Comparison of ENCODE assay signal across 8 cellular contexts in the genomic region with DNA sequence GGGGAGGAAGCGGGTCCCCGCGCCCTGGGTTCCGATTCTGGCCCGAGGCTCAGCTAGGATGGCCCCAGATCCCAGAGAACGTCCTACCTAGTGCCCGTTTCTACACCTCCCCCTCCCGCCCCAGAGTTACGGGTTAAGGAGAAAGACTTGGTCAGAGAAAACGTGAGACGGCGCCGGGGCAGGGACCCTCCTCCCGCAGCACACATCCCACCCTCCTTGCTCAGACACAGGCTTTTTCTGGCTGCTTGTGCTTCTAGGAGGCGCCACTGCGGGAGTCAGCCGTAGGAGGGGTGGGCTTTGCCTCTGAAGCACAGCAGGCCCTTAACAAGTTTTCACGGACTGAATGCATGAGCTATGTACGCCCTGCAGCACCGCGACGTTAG.
DNase-seq lines count a peak whose midpoint lies in the region; ATAC-seq lines count a peak whose summit lies in the region.

No MANE protein-coding gene starts in this region.

- H3K36me3 ChIP-seq in subcutaneous abdominal adipose tissue (ENCODE audit: control insufficient read depth in 5 of 5, insufficient read depth in 5 of 5, low read length in 5 of 5), result no peaks in the 10 kb centered on the region

- peaks cover 18% of the 10 kb centered on the region for H3K27me3 Mint-ChIP-seq in activated naive CD4-positive, alpha-beta T cell treated with anti-CD3 and anti-CD28 coated beads for 36 hours (ENCODE audit: low read depth)
- peaks cover 61% of the 10 kb centered on the region for H3K27me3 Mint-ChIP-seq in activated CD4-positive, alpha-beta memory T cell treated with anti-CD3 and anti-CD28 coated beads, Interleukin-2, amount 10 ng/mL, durations not matched to agents 7 days and 5 days

- no peak for DNase-seq in activated naive CD4-positive, alpha-beta T cell treated with anti-CD3 and anti-CD28 coated beads for 36 hours
- no peak for DNase-seq in activated naive CD4-positive, alpha-beta T cell treated with anti-CD3 and anti-CD28 coated beads, Interleukin-2, amount 50 U/mL, for 16 hours
- DNase-seq in activated CD4-positive, alpha-beta memory T cell treated with anti-CD3 and anti-CD28 coated beads, Interleukin-2, amount 10 ng/mL, durations not matched to agents 7 days and 5 days, result no peak
- no peak for DNase-seq in anterior cingulate cortex (lab: John Stamatoyannopoulos, UW)
- no peak for DNase-seq in DMS114 treated with DMSO at 0.1 percent for 48 hours (lab: John Stamatoyannopoulos, UW; ENCODE audit: unreplicated experiment)

- intact Hi-C loops in activated naive CD4-positive, alpha-beta T cell treated with anti-CD3 and anti-CD28 coated beads for 36 hours (cut with micrococcal nuclease), result loop anchor here (1.0 to 5.0 kb wide), 4 partner anchors 31 to 549 kb away; partner anchors contain the start of genes ARF5 and GCC1

- POLR2A ChIA-PET in activated CD4-positive, alpha-beta memory T cell treated with anti-CD3 and anti-CD28 coated beads, Interleukin-2, amount 10 ng/mL, durations not matched to agents 7 days and 5 days (lab: Charles Lee), result no interaction called here

- peaks cover 4% of the 10 kb centered on the region for H3K9me3 Mint-ChIP-seq in activated naive CD4-positive, alpha-beta T cell treated with anti-CD3 and anti-CD28 coated beads for 36 hours
- no peaks in the 10 kb centered on the region for H3K9me3 Mint-ChIP-seq in activated CD4-positive, alpha-beta memory T cell treated with anti-CD3 and anti-CD28 coated beads, Interleukin-2, amount 10 ng/mL, durations not matched to agents 7 days and 5 days

- H3K27me3 ChIP-seq in subcutaneous abdominal adipose tissue (ENCODE audit: control insufficient read depth in 5 of 5, insufficient read depth in 4 of 5, low read length in 5 of 5), result peaks cover 7 to 24% (median 9%) of the 10 kb centered on the region in 5 donors

- H3K4me1 Mint-ChIP-seq in activated naive CD4-positive, alpha-beta T cell treated with anti-CD3 and anti-CD28 coated beads for 36 hours (ENCODE audit: low read depth), result peaks cover 12% of the 10 kb centered on the region
- H3K4me1 Mint-ChIP-seq in activated CD4-positive, alpha-beta memory T cell treated with anti-CD3 and anti-CD28 coated beads, Interleukin-2, amount 10 ng/mL, durations not matched to agents 7 days and 5 days, result peaks cover 13% of the 10 kb centered on the region

- no peaks in the 10 kb centered on the region for H3K36me3 Mint-ChIP-seq in activated naive CD4-positive, alpha-beta T cell treated with anti-CD3 and anti-CD28 coated beads for 36 hours (ENCODE audit: low read depth)
- H3K36me3 Mint-ChIP-seq in activated CD4-positive, alpha-beta memory T cell treated with anti-CD3 and anti-CD28 coated beads, Interleukin-2, amount 10 ng/mL, durations not matched to agents 7 days and 5 days (ENCODE audit: low read depth), result no peaks in the 10 kb centered on the region

- H3K27ac ChIP-seq in subcutaneous abdominal adipose tissue (ENCODE audit: low read depth, low read length), result no peak overlapping the region

- H3K27ac Mint-ChIP-seq in activated naive CD4-positive, alpha-beta T cell treated with anti-CD3 and anti-CD28 coated beads for 36 hours, result no peak overlapping the region
- H3K27ac Mint-ChIP-seq in activated CD4-positive, alpha-beta memory T cell treated with anti-CD3 and anti-CD28 coated beads, Interleukin-2, amount 10 ng/mL, durations not matched to agents 7 days and 5 days, result no peak overlapping the region

- peak overlapping the region; percentile 60 for H3K4me3 Mint-ChIP-seq in activated naive CD4-positive, alpha-beta T cell treated with anti-CD3 and anti-CD28 coated beads for 36 hours
- peak overlapping the region; percentile 56 for H3K4me3 Mint-ChIP-seq in activated CD4-positive, alpha-beta memory T cell treated with anti-CD3 and anti-CD28 coated beads, Interleukin-2, amount 10 ng/mL, durations not matched to agents 7 days and 5 days

- peaks cover 0 to 33% (median 20%) of the 10 kb centered on the region in 5 donors for H3K4me1 ChIP-seq in subcutaneous abdominal adipose tissue (ENCODE audit: control insufficient read depth in 5 of 5, insufficient read depth in 5 of 5, low read length in 5 of 5)

- peak overlapping the region in 4 of 5 donors; percentile 40 to 66 (median 50) for H3K9ac ChIP-seq in subcutaneous abdominal adipose tissue (ENCODE audit: low read length in 5 of 5)

- CTCF ChIA-PET in activated naive CD4-positive, alpha-beta T cell treated with anti-CD3 and anti-CD28 coated beads for 36 hours (lab: Charles Lee), result interaction anchor here (0.5 to 6.3 kb wide), 20 partner anchors 9 to 428 kb away, joined by 3 to 94 read pairs (median 6); no protein-coding TSS in a partner anchor
- CTCF ChIA-PET in activated CD4-positive, alpha-beta memory T cell treated with anti-CD3 and anti-CD28 coated beads, Interleukin-2, amount 10 ng/mL, durations not matched to agents 7 days and 5 days (lab: Charles Lee), result interaction anchor here (0.7 to 6.6 kb wide), 37 partner anchors 9 to 426 kb away, joined by 3 to 129 read pairs (median 5); no protein-coding TSS in a partner anchor

- H3K4me3 ChIP-seq in iPS-18c (ENCODE audit: insufficient read depth, low read depth, low read length) (peak overlapping the region; percentile 63), subcutaneous abdominal adipose tissue (ENCODE audit: low read depth in 1 of 5, low read length in 5 of 5) (peak overlapping the region; percentile 48 to 81 (median 71))

- no peaks in the 10 kb centered on the region for H3K9me3 ChIP-seq in iPS-18c (ENCODE audit: control insufficient read depth, insufficient read depth, low read length)
- H3K9me3 ChIP-seq in subcutaneous abdominal adipose tissue (ENCODE audit: control insufficient read depth in 5 of 5, low read length in 5 of 5), result peaks cover 0 to 5% (median 3%) of the 10 kb centered on the region in 5 donors

- no peak for ATAC-seq in HG03280 (IDR thresholded peaks at IDR 0.05; ENCODE audit: unreplicated experiment)
